28 cellular contexts compared by ENCODE assay signal in genomic region chr17:47013341-47013740, GRCh38. TPM values are rescaled to one million over a fixed set of nuclear protein-coding genes. Genes with fewer than 3 reads are reported as not detected.
"Had no signal": no experiment of that assay in that cellular context is flagged by ENCODE, and none has a peak within 500 bp of the region (broad histone marks: within the 10 kb centered on the region; RNA-seq: fewer than 3 reads in every experiment).

No MANE protein-coding gene starts in this region.

- ATAC-seq: body of pancreas; gastrocnemius medialis; naive thymus-derived CD4-positive, alpha-beta T cell; sciatic nerve; stimulated activated effector memory CD8-positive, alpha-beta T cell treated with anti-CD3 and anti-CD28 coated beads, Interleukin-12 subunit alpha, Interleukin-12 subunit beta, amount 100 ng/mL, for 72 hours had no signal

- H3K9me3 Mint-ChIP-seq: activated naive CD4-positive, alpha-beta T cell treated with anti-CD3 and anti-CD28 coated beads, Interleukin-2, amount 10 ng/mL, durations not matched to agents 7 days and 5 days; activated naive CD8-positive, alpha-beta T cell treated with anti-CD3 and anti-CD28 coated beads, Interleukin-2, amount 10 ng/mL, durations not matched to agents 7 days and 5 days; activated T-cell treated with anti-CD3 and anti-CD28 coated beads, Interleukin-2, amount 50 U/mL, for 24 hours; mesothelial cell of epicardium; naive thymus-derived CD4-positive, alpha-beta T cell; stimulated activated effector memory CD8-positive, alpha-beta T cell treated with anti-CD3 and anti-CD28 coated beads, Interleukin-12 subunit alpha, Interleukin-12 subunit beta, amount 100 ng/mL, for 72 hours; stimulated activated naive CD8-positive, alpha-beta T cell treated with anti-CD3 and anti-CD28 coated beads, Interleukin-15, Interleukin-2, amounts not matched to agents 100 ng/mL and 50 ng/mL, for 24 hours had no signal

- H3K27ac Mint-ChIP-seq: activated naive CD4-positive, alpha-beta T cell treated with anti-CD3 and anti-CD28 coated beads, Interleukin-2, amount 10 ng/mL, durations not matched to agents 7 days and 5 days; activated naive CD8-positive, alpha-beta T cell treated with anti-CD3 and anti-CD28 coated beads, Interleukin-2, amount 10 ng/mL, durations not matched to agents 7 days and 5 days; activated T-cell treated with anti-CD3 and anti-CD28 coated beads, Interleukin-2, amount 50 U/mL, for 24 hours; mesothelial cell of epicardium; naive thymus-derived CD4-positive, alpha-beta T cell; progenitor cell of endocrine pancreas; stimulated activated effector memory CD8-positive, alpha-beta T cell treated with anti-CD3 and anti-CD28 coated beads, Interleukin-12 subunit alpha, Interleukin-12 subunit beta, amount 100 ng/mL, for 72 hours; stimulated activated naive CD8-positive, alpha-beta T cell treated with anti-CD3 and anti-CD28 coated beads, Interleukin-15, Interleukin-2, amounts not matched to agents 100 ng/mL and 50 ng/mL, for 24 hours had no signal

- H3K36me3 Mint-ChIP-seq: activated naive CD4-positive, alpha-beta T cell treated with anti-CD3 and anti-CD28 coated beads, Interleukin-2, amount 10 ng/mL, durations not matched to agents 7 days and 5 days; activated naive CD8-positive, alpha-beta T cell treated with anti-CD3 and anti-CD28 coated beads, Interleukin-2, amount 10 ng/mL, durations not matched to agents 7 days and 5 days; stimulated activated effector memory CD8-positive, alpha-beta T cell treated with anti-CD3 and anti-CD28 coated beads, Interleukin-12 subunit alpha, Interleukin-12 subunit beta, amount 100 ng/mL, for 72 hours had no signal

- DNase-seq: activated CD4-positive, alpha-beta T cell treated with anti-CD3 and anti-CD28 coated beads for 4 hours; activated CD4-positive, alpha-beta T cell treated with anti-CD3 and anti-CD28 coated beads, Interleukin-2, amount 50 U/mL, for 48 hours; activated CD8-positive, alpha-beta memory T cell treated with anti-CD3 and anti-CD28 coated beads for 24 hours; activated gamma-delta T cell; activated naive CD4-positive, alpha-beta T cell treated with anti-CD3 and anti-CD28 coated beads, Interleukin-2, amount 10 ng/mL, durations not matched to agents 7 days and 5 days; activated naive CD8-positive, alpha-beta T cell treated with anti-CD3 and anti-CD28 coated beads, Interleukin-2, amount 10 ng/mL, durations not matched to agents 7 days and 5 days; activated T-cell treated with anti-CD3 and anti-CD28 coated beads, Interleukin-2, amount 50 U/mL, for 24 hours; body of pancreas; colonic mucosa; effector CD8-positive, alpha-beta T cell; esophagus squamous epithelium; gastrocnemius medialis; hippocampal formation; naive thymus-derived CD4-positive, alpha-beta T cell; ovary; retina; small intestine; stimulated activated CD4-positive, alpha-beta T cell treated with anti-CD3 and anti-CD28 coated beads, Interleukin-4, amount 100 ng/mL, for 24 hours; upper lobe of left lung had no signal

- H3K9me3 ChIP-seq: body of pancreas, colonic mucosa, esophagus squamous epithelium, gastrocnemius medialis, ovary, upper lobe of left lung had no signal

- H3K4me3 ChIP-seq: body of pancreas, colonic mucosa, esophagus squamous epithelium, gastrocnemius medialis, ovary, upper lobe of left lung had no signal

- H3K36me3 ChIP-seq: colonic mucosa, esophagus squamous epithelium, gastrocnemius medialis, ovary, upper lobe of left lung had no signal

- H3K4me1 ChIP-seq: body of pancreas, colonic mucosa, esophagus squamous epithelium, gastrocnemius medialis, upper lobe of left lung had no signal

- H3K4me1 Mint-ChIP-seq: mesothelial cell of epicardium had no signal

- H3K27ac ChIP-seq: body of pancreas, colonic mucosa, epithelial cell of prostate, esophagus squamous epithelium, gastrocnemius medialis, ovary, upper lobe of left lung had no signal

- H3K27me3 Mint-ChIP-seq: activated naive CD4-positive, alpha-beta T cell treated with anti-CD3 and anti-CD28 coated beads, Interleukin-2, amount 10 ng/mL, durations not matched to agents 7 days and 5 days; activated naive CD8-positive, alpha-beta T cell treated with anti-CD3 and anti-CD28 coated beads, Interleukin-2, amount 10 ng/mL, durations not matched to agents 7 days and 5 days; activated T-cell treated with anti-CD3 and anti-CD28 coated beads, Interleukin-2, amount 50 U/mL, for 24 hours; naive thymus-derived CD4-positive, alpha-beta T cell; progenitor cell of endocrine pancreas; stimulated activated naive CD8-positive, alpha-beta T cell treated with anti-CD3 and anti-CD28 coated beads, Interleukin-15, Interleukin-2, amounts not matched to agents 100 ng/mL and 50 ng/mL, for 24 hours had no signal

- H3K4me3 Mint-ChIP-seq: activated naive CD4-positive, alpha-beta T cell treated with anti-CD3 and anti-CD28 coated beads, Interleukin-2, amount 10 ng/mL, durations not matched to agents 7 days and 5 days; activated naive CD8-positive, alpha-beta T cell treated with anti-CD3 and anti-CD28 coated beads, Interleukin-2, amount 10 ng/mL, durations not matched to agents 7 days and 5 days; activated T-cell treated with anti-CD3 and anti-CD28 coated beads, Interleukin-2, amount 50 U/mL, for 24 hours; mesothelial cell of epicardium; naive thymus-derived CD4-positive, alpha-beta T cell; stimulated activated effector memory CD8-positive, alpha-beta T cell treated with anti-CD3 and anti-CD28 coated beads, Interleukin-12 subunit alpha, Interleukin-12 subunit beta, amount 100 ng/mL, for 72 hours; stimulated activated naive CD8-positive, alpha-beta T cell treated with anti-CD3 and anti-CD28 coated beads, Interleukin-15, Interleukin-2, amounts not matched to agents 100 ng/mL and 50 ng/mL, for 24 hours had no signal

- H3K27me3 ChIP-seq: body of pancreas, colonic mucosa, esophagus squamous epithelium, gastrocnemius medialis, ovary, upper lobe of left lung had no signal

RNA-seq across cellular contexts. Expression of gene RPRML, which starts 34.3 kb away (rescaled TPM):
- total RNA-seq: activated naive CD8-positive, alpha-beta T cell treated with anti-CD3 and anti-CD28 coated beads, Interleukin-2, amount 10 ng/mL, durations not matched to agents 7 days and 5 days; colonic mucosa; dermis microvascular lymphatic vessel endothelial cell; mesothelial cell of epicardium; naive thymus-derived CD4-positive, alpha-beta T cell; progenitor cell of endocrine pancreas; sciatic nerve; T-helper 1 cell treated with Interleukin-12 subunit alpha and Interleukin-12 subunit beta and Interleukin-4 antibody, amounts not matched to agents 30 ng/mL and 1 ng/mL, for 36 hours had no signal
- polyA plus RNA-seq: keratinocyte; naive thymus-derived CD4-positive, alpha-beta T cell; ovary had no signal
